In the genomic region with DNA sequence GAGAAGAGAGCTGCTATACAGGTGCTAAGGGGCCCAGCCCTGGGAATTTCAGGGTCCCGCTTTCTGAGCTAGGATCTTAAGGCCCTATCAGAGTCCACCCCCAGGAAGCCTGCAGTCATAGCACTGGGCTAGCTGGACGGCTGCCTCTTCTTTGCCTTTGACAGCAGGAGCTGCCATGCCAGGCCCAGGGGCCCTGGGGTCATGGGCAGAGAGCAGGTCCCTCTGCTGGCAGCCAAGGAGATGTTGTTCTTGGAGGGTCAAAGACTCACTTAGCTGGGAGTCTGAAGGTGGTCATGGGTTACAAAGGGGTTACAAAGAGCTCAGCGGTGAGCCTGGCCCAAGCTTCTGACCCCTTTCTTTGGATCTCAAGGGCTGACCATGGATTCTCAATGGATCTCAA, we compare ENCODE assay signal across 2 cellular contexts.
TF ChIP-seq lines count a peak whose summit lies in the region.

No MANE protein-coding gene starts in this region.

TF ChIP-seq in HepG2, 621 proteins besides CTCF, POLR2A, EP300 and RAD21:
- TF ChIP-seq, protein P1, sequence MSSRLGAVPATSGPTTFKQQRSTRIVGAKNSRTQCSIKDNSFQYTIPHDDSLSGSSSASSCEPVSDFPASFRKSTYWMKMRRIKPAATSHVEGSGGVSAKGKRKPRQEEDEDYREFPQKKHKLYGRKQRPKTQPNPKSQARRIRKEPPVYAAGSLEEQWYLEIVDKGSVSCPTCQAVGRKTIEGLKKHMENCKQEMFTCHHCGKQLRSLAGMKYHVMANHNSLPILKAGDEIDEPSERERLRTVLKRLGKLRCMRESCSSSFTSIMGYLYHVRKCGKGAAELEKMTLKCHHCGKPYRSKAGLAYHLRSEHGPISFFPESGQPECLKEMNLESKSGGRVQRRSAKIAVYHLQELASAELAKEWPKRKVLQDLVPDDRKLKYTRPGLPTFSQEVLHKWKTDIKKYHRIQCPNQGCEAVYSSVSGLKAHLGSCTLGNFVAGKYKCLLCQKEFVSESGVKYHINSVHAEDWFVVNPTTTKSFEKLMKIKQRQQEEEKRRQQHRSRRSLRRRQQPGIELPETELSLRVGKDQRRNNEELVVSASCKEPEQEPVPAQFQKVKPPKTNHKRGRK (CRISPR knock-in tag; IDR thresholded peaks at IDR 0.05) = no peak
- TF ChIP-seq ZNF296 (CRISPR knock-in tag; conservative IDR thresholded peaks at IDR 0.05) (no peak), PAWR (CRISPR knock-in tag; IDR thresholded peaks at IDR 0.05; ENCODE audit: borderline replicate concordance) (no peak), ZBTB20 (CRISPR knock-in tag; IDR thresholded peaks at IDR 0.05; ENCODE audit: borderline replicate concordance, low read depth) (no peak), MIER2 (CRISPR knock-in tag; IDR thresholded peaks at IDR 0.05) (no peak), PHF8 (CRISPR knock-in tag; IDR thresholded peaks at IDR 0.05) (no peak), DMAP1 (CRISPR knock-in tag; IDR thresholded peaks at IDR 0.05) (no peak), KDM2A (CRISPR knock-in tag; IDR thresholded peaks at IDR 0.05; ENCODE audit: borderline replicate concordance, low read depth) (no peak), PCBP2 (optimal IDR thresholded peaks at IDR 0.05; ENCODE audit: low read depth, low read length, poor library complexity, severe bottlenecking) (no peak)
- TF ChIP-seq, protein P2, sequence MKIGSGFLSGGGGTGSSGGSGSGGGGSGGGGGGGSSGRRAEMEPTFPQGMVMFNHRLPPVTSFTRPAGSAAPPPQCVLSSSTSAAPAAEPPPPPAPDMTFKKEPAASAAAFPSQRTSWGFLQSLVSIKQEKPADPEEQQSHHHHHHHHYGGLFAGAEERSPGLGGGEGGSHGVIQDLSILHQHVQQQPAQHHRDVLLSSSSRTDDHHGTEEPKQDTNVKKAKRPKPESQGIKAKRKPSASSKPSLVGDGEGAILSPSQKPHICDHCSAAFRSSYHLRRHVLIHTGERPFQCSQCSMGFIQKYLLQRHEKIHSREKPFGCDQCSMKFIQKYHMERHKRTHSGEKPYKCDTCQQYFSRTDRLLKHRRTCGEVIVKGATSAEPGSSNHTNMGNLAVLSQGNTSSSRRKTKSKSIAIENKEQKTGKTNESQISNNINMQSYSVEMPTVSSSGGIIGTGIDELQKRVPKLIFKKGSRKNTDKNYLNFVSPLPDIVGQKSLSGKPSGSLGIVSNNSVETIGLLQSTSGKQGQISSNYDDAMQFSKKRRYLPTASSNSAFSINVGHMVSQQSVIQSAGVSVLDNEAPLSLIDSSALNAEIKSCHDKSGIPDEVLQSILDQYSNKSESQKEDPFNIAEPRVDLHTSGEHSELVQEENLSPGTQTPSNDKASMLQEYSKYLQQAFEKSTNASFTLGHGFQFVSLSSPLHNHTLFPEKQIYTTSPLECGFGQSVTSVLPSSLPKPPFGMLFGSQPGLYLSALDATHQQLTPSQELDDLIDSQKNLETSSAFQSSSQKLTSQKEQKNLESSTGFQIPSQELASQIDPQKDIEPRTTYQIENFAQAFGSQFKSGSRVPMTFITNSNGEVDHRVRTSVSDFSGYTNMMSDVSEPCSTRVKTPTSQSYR (CRISPR knock-in tag; IDR thresholded peaks at IDR 0.05; ENCODE audit: borderline replicate concordance) = no peak

TF ChIP-seq in GM12878, 131 proteins besides CTCF, POLR2A, EP300 and RAD21:
- no peak for TF ChIP-seq SUZ12 (IDR thresholded peaks at IDR 0.05; ENCODE audit: unreplicated experiment)
- no peak for TF ChIP-seq MTA2 (IDR thresholded peaks at IDR 0.05; ENCODE audit: low read depth)
- no peak for TF ChIP-seq SRF (IDR thresholded peaks at IDR 0.05; ENCODE audit: low read depth in 2 of 2, low read length in 2 of 2)
- TF ChIP-seq EED (IDR thresholded peaks at IDR 0.05; ENCODE audit: low read depth) = no peak
- no peak for TF ChIP-seq MYB (IDR thresholded peaks at IDR 0.05; ENCODE audit: borderline replicate concordance, low read depth, low read length)
- no peak for TF ChIP-seq ZNF207 (IDR thresholded peaks at IDR 0.05; ENCODE audit: borderline replicate concordance)
- TF ChIP-seq KLF5 (IDR thresholded peaks at IDR 0.05; ENCODE audit: partially characterized antibody) = no peak
- TF ChIP-seq SIN3A (IDR thresholded peaks at IDR 0.05; ENCODE audit: low read depth, low read length) = no peak
TF ChIP-seq in GM12878: peak in this region for 0.
